ENCODE assay signal across 1 cellular context in genomic region chr11:15650105-15650938, GRCh38.
TF ChIP-seq lines count a peak whose summit lies in the region.

No MANE protein-coding gene starts in this region.

TF ChIP-seq in HEK293, 187 proteins besides CTCF, POLR2A, EP300 and RAD21 (continued from another document and continues in another):
- TF ChIP-seq ZBTB11 (tag by site-specific recombination; conservative IDR thresholded peaks at IDR 0.05; ENCODE audit: low read depth) = no peak
- TF ChIP-seq ZNF324 (tag by site-specific recombination; IDR thresholded peaks at IDR 0.05) = 0 out of 2 replicates have a peak, but pooled peaks have one; percentile 43
- TF ChIP-seq ZNF10 (tag by site-specific recombination; IDR thresholded peaks at IDR 0.05) = no peak
- TF ChIP-seq REPIN1 (tag by site-specific recombination; IDR thresholded peaks at IDR 0.05; ENCODE audit: low read depth) = no peak
- no peak for TF ChIP-seq EGR2 (tag by site-specific recombination; IDR thresholded peaks at IDR 0.05; ENCODE audit: low read depth)
- TF ChIP-seq ZBTB7A (tag by site-specific recombination; IDR thresholded peaks at IDR 0.05; ENCODE audit: low read depth) = 0 out of 2 replicates have a peak, but pooled peaks have one; percentile 20
- TF ChIP-seq ZNF658 (tag by site-specific recombination; IDR thresholded peaks at IDR 0.05) = no peak
- no peak for TF ChIP-seq ZNF677 (tag by site-specific recombination; IDR thresholded peaks at IDR 0.05)
- no peak for TF ChIP-seq ZNF792 (tag by site-specific recombination; IDR thresholded peaks at IDR 0.05)
- no peak for TF ChIP-seq ZNF112 (tag by site-specific recombination; IDR thresholded peaks at IDR 0.05)
- TF ChIP-seq GLIS1 (tag by site-specific recombination; IDR thresholded peaks at IDR 0.05) = peak; percentile 79
- TF ChIP-seq ZNF600 (tag by site-specific recombination; IDR thresholded peaks at IDR 0.05) = no peak
- no peak for TF ChIP-seq ZSCAN5A (tag by site-specific recombination; IDR thresholded peaks at IDR 0.05)
- TF ChIP-seq ZNF423 (tag by site-specific recombination; IDR thresholded peaks at IDR 0.05) = peak; percentile 37; the same call in 1 of the 2 replicates
- TF ChIP-seq BCL11A (tag by site-specific recombination; IDR thresholded peaks at IDR 0.05; ENCODE audit: low read depth) = peak; percentile 10; the same call in 1 of the 2 replicates
- TF ChIP-seq ZNF335 (tag by site-specific recombination; conservative IDR thresholded peaks at IDR 0.05) = peak; percentile 67
- TF ChIP-seq KLF9 (tag by site-specific recombination; IDR thresholded peaks at IDR 0.05; ENCODE audit: low read depth) = peak; percentile 67
- TF ChIP-seq ZBTB48 (tag by site-specific recombination; IDR thresholded peaks at IDR 0.05) = 0 out of 2 replicates have a peak, but pooled peaks have one; percentile 17
- no peak for TF ChIP-seq ZNF670 (tag by site-specific recombination; IDR thresholded peaks at IDR 0.05; ENCODE audit: low read depth)
- TF ChIP-seq BCL11B (tag by site-specific recombination; IDR thresholded peaks at IDR 0.05; ENCODE audit: low read depth) = 0 out of 2 replicates have a peak, but pooled peaks have one; percentile 20
- 0 out of 2 replicates have a peak, but pooled peaks have one; percentile 58 for TF ChIP-seq ZBTB17 (tag by site-specific recombination; IDR thresholded peaks at IDR 0.05)
- TF ChIP-seq TSHZ1 (tag by site-specific recombination; IDR thresholded peaks at IDR 0.05; ENCODE audit: borderline replicate concordance) = no peak
- TF ChIP-seq ZNF529 (tag by site-specific recombination; IDR thresholded peaks at IDR 0.05; ENCODE audit: insufficient replicate concordance) = no peak
- TF ChIP-seq MYNN (tag by site-specific recombination; IDR thresholded peaks at IDR 0.05; ENCODE audit: borderline replicate concordance) = no peak
- TF ChIP-seq PRDM4 (tag by site-specific recombination; IDR thresholded peaks at IDR 0.05) = 0 out of 2 replicates have a peak, but pooled peaks have one; percentile 25
- TF ChIP-seq GFI1B (tag by site-specific recombination; IDR thresholded peaks at IDR 0.05) = no peak
- TF ChIP-seq ZNF146 (tag by site-specific recombination; IDR thresholded peaks at IDR 0.05) = no peak
- no peak for TF ChIP-seq ZNF777 (tag by site-specific recombination; IDR thresholded peaks at IDR 0.05; ENCODE audit: borderline replicate concordance)
- TF ChIP-seq ATF2 (tag by site-specific recombination; IDR thresholded peaks at IDR 0.05; ENCODE audit: low read depth) = no peak
- peak; percentile 79 for TF ChIP-seq ZEB2 (tag by site-specific recombination; IDR thresholded peaks at IDR 0.05)
- no peak for TF ChIP-seq HOXC10 (CRISPR knock-in tag; IDR thresholded peaks at IDR 0.05)
- peak; percentile 48; the same call in 1 of the 2 replicates for TF ChIP-seq ZNF394 (tag by site-specific recombination; IDR thresholded peaks at IDR 0.05; ENCODE audit: borderline replicate concordance)
- TF ChIP-seq SCRT2 (tag by site-specific recombination; IDR thresholded peaks at IDR 0.05) = peak; percentile 45; the same call in 1 of the 2 replicates
- no peak for TF ChIP-seq ZFP3 (tag by site-specific recombination; IDR thresholded peaks at IDR 0.05; ENCODE audit: low read depth)
- no peak for TF ChIP-seq ZNF169 (tag by site-specific recombination; IDR thresholded peaks at IDR 0.05)
- no peak for TF ChIP-seq ZSCAN18 (tag by site-specific recombination; IDR thresholded peaks at IDR 0.05)
- TF ChIP-seq SALL2 (tag by site-specific recombination; IDR thresholded peaks at IDR 0.05; ENCODE audit: borderline replicate concordance) = no peak
- TF ChIP-seq PBX3 (CRISPR knock-in tag; IDR thresholded peaks at IDR 0.05) = peak; percentile 92
- TF ChIP-seq ZNF488 (tag by site-specific recombination; IDR thresholded peaks at IDR 0.05) = no peak
- no peak for TF ChIP-seq ZFP69B (tag by site-specific recombination; IDR thresholded peaks at IDR 0.05)
- TF ChIP-seq YY1 (tag by site-specific recombination; IDR thresholded peaks at IDR 0.05) = 0 out of 2 replicates have a peak, but pooled peaks have one; percentile 35
- no peak for TF ChIP-seq BCL6B (tag by site-specific recombination; IDR thresholded peaks at IDR 0.05)
- TF ChIP-seq ZNF623 (tag by site-specific recombination; IDR thresholded peaks at IDR 0.05) = no peak
- peak; percentile 67 for TF ChIP-seq IKZF3 (tag by site-specific recombination; IDR thresholded peaks at IDR 0.05)
- TF ChIP-seq SP7 (tag by site-specific recombination; IDR thresholded peaks at IDR 0.05) = peak; percentile 79
- TF ChIP-seq GLI4 (tag by site-specific recombination; IDR thresholded peaks at IDR 0.05) = no peak
- peak; percentile 76 for TF ChIP-seq KLF1 (tag by site-specific recombination; IDR thresholded peaks at IDR 0.05)
- TF ChIP-seq ZNF561 (tag by site-specific recombination; IDR thresholded peaks at IDR 0.05; ENCODE audit: borderline replicate concordance) = peak; percentile 55; the same call in 1 of the 2 replicates
